ENCODE assay signal across 18 cellular contexts in the genomic region with DNA sequence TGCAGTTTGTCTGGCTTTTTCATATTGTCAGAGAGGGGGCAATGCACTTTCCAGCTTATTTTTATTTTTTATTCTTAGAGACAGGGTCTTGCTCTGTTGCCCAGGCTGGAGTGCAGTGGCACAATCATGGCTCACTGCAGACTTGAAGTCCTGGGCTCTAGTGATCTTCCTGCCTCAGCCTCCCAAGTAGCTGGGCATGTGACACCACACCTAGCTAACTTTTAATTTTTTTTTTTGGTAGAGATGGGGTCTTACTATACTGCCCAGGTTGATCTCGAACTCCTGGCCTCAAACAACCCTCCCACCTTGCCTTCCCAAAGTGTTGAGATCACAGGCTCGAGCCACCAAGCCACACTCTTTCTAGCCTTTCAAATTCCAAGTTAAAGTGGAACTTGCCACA. TPM values are rescaled to one million over a fixed set of nuclear protein-coding genes. Genes with fewer than 3 reads are reported as not detected.
DNase-seq lines count a peak whose midpoint lies in the region; ATAC-seq and TF ChIP-seq lines count a peak whose summit lies in the region.
"Had no signal": no experiment of that assay in that cellular context is flagged by ENCODE, and none has a peak within 500 bp of the region (broad histone marks: within the 10 kb centered on the region; RNA-seq: fewer than 3 reads in every experiment).

No MANE protein-coding gene starts in this region.

- H3K9me3 Mint-ChIP-seq in WTC11 (no peaks in the 10 kb centered on the region), osteocyte (ENCODE audit: unreplicated experiment) (no peaks in the 10 kb centered on the region)
- H3K9me3 Mint-ChIP-seq: CD8-positive, alpha-beta T cell; IgD-negative memory B cell had no signal

- H3K27ac ChIP-seq in esophagus squamous epithelium (peak overlapping the region in 3 of 4 donors; percentile 45 to 90 (median 88)), mammary epithelial cell (ENCODE audit: insufficient read depth, low read depth, low read length) (no peak overlapping the region)
- H3K27ac ChIP-seq: A549, KMS-11 had no signal

- H3K27ac Mint-ChIP-seq in WTC11 (peak overlapping the region; percentile 99), osteocyte (ENCODE audit: unreplicated experiment) (no peak overlapping the region)
- H3K27ac Mint-ChIP-seq: CD8-positive, alpha-beta T cell; IgD-negative memory B cell had no signal

- no peaks in the 10 kb centered on the region for H4K20me1 ChIP-seq in mammary epithelial cell (ENCODE audit: insufficient read depth, low read length)

- H3K4me1 Mint-ChIP-seq in WTC11 (peaks cover 82% of the 10 kb centered on the region), osteocyte (ENCODE audit: unreplicated experiment) (no peaks in the 10 kb centered on the region)

- H3K27me3 Mint-ChIP-seq in WTC11 (ENCODE audit: low read depth), result no peaks in the 10 kb centered on the region
- H3K27me3 Mint-ChIP-seq in osteocyte (ENCODE audit: unreplicated experiment), result peaks cover 6% of the 10 kb centered on the region

- peaks cover 10 to 80% (median 22%) of the 10 kb centered on the region in 3 donors for H3K4me1 ChIP-seq in esophagus squamous epithelium
- H3K4me1 ChIP-seq in mammary epithelial cell (ENCODE audit: insufficient read depth, low read length), result peaks cover 19% of the 10 kb centered on the region
- H3K4me1 ChIP-seq: A549, BE2C had no signal

- TF ChIP-seq POLR2A in esophagus squamous epithelium (IDR thresholded peaks at IDR 0.05), result no peak

- 80 to 86% methylated on average over 2 of the region's 2 CpGs for WGBS in esophagus squamous epithelium, 2 donors
- 81% methylated on average over 2 of the region's 2 CpGs for WGBS in mammary epithelial cell (ENCODE audit: low coverage, missing lambda C conversion rate)

- CTCF ChIA-PET in WTC11 (lab: Charles Lee), result interaction anchor here (1.2 to 4.7 kb wide), 8 partner anchors 15 to 274 kb away, joined by 4 to 27 read pairs (median 8); no protein-coding TSS in a partner anchor
- CTCF ChIA-PET in mammary epithelial cell (lab: Charles Lee; ENCODE audit: low non-redundant PET), result no interaction called here

- no peak overlapping the region for H3K4me3 Mint-ChIP-seq in WTC11
- H3K4me3 Mint-ChIP-seq in osteocyte (ENCODE audit: unreplicated experiment), result no peak overlapping the region
- H3K4me3 Mint-ChIP-seq: CD8-positive, alpha-beta T cell; IgD-negative memory B cell had no signal

- H3K36me3 Mint-ChIP-seq in WTC11, result peaks cover 13% of the 10 kb centered on the region
- H3K36me3 Mint-ChIP-seq in osteocyte (ENCODE audit: unreplicated experiment), result no peaks in the 10 kb centered on the region
- H3K36me3 Mint-ChIP-seq: CD8-positive, alpha-beta T cell; IgD-negative memory B cell had no signal

- ATAC-seq in WTC11 (no peak), HG03439 (IDR thresholded peaks at IDR 0.05; ENCODE audit: unreplicated experiment) (no peak)
- ATAC-seq: A549; CD8-positive, alpha-beta T cell had no signal

- intact Hi-C loops in esophagus squamous epithelium (cut with DNase I) (no loop called here), mammary epithelial cell (cut with micrococcal nuclease) (no loop called here)

- H3K9ac ChIP-seq in mammary epithelial cell (ENCODE audit: insufficient read depth, low read length), result no peak overlapping the region
- H3K9ac ChIP-seq: KMS-11 had no signal

- in situ Hi-C loops in mammary epithelial cell (cut with MboI; ENCODE audit: low sequenced_read_pairs in 2 of 2), result no loop called here

- H3K36me3 ChIP-seq in esophagus squamous epithelium (no peaks in the 10 kb centered on the region), mammary epithelial cell (ENCODE audit: insufficient read depth, low read length) (no peaks in the 10 kb centered on the region)
- H3K36me3 ChIP-seq: BE2C had no signal

- H3K4me3 ChIP-seq in esophagus squamous epithelium, result no peak overlapping the region
- H3K4me3 ChIP-seq in mammary epithelial cell (replicated peaks in 1 of 3; ENCODE audit: insufficient read depth in 1 of 3, low read depth in 2 of 3, low read length in 3 of 3), result no peak overlapping the region
- H3K4me3 ChIP-seq: A549 had no signal

- BruUV-seq in mammary epithelial cell (replicated peaks; lab: Mats Ljungman, UMichigan), result no TSS peak

- no peaks in the 10 kb centered on the region for H3K79me2 ChIP-seq in mammary epithelial cell (ENCODE audit: insufficient read depth, low read length)

- dilution Hi-C loops in mammary epithelial cell (cut with HindIII; ENCODE audit: low sequenced_read_pairs), result no loop called here

- POLR2A ChIA-PET in WTC11 (lab: Charles Lee), result interaction anchor here (0.6 to 1.5 kb wide), 5 partner anchors 21 to 121 kb away, joined by 3 to 8 read pairs (median 4); a partner anchor contains a TSS

- H2AFZ ChIP-seq in mammary epithelial cell (ENCODE audit: low read depth, low read length), result no peak overlapping the region

- no peaks in the 10 kb centered on the region for H3K27me3 ChIP-seq in esophagus squamous epithelium
- no peaks in the 10 kb centered on the region for H3K27me3 ChIP-seq in mammary epithelial cell (ENCODE audit: insufficient read depth, low read length)
- H3K27me3 ChIP-seq: BE2C had no signal

- H3K4me2 ChIP-seq in mammary epithelial cell (ENCODE audit: insufficient read depth, low read depth, low read length), result no peak overlapping the region
- H3K4me2 ChIP-seq: A549, KMS-11 had no signal

- no peaks in the 10 kb centered on the region for H3K9me3 ChIP-seq in esophagus squamous epithelium
- no peaks in the 10 kb centered on the region for H3K9me3 ChIP-seq in mammary epithelial cell (replicated peaks; ENCODE audit: insufficient read depth, low read length)
- H3K9me3 ChIP-seq: A549, BE2C had no signal

- no peak for DNase-seq in WTC11 (ENCODE audit: low spot score)
- DNase-seq in esophagus squamous epithelium (lab: John Stamatoyannopoulos, UW), result no peak
- DNase-seq in osteocyte (ENCODE audit: extremely low spot score, unreplicated experiment), result peak; percentile 19
- DNase-seq in NCI-H1417 (lab: John Stamatoyannopoulos, UW), result no peak
- DNase-seq in mammary epithelial cell, result no peak
- DNase-seq in GOT3 (lab: John Stamatoyannopoulos, UW), result no peak
- DNase-seq: BE2C; CD8-positive, alpha-beta T cell; COR-L47; DND-41; GDM1; H7 had no signal

- TF ChIP-seq CTCF in WTC11 (IDR thresholded peaks at IDR 0.05), result no peak
- TF ChIP-seq CTCF in esophagus squamous epithelium (IDR thresholded peaks at IDR 0.05), result no peak
- TF ChIP-seq CTCF in osteocyte (IDR thresholded peaks at IDR 0.05), result no peak
- no peak for TF ChIP-seq CTCF in mammary epithelial cell (conservative IDR thresholded peaks at IDR 0.05 in 1 of 2, IDR thresholded peaks at IDR 0.05 in 1 of 2; ENCODE audit: extremely low read depth in 1 of 2, insufficient read depth in 1 of 2, low read depth in 1 of 2, low read length in 2 of 2)

TF ChIP-seq in WTC11, 78 proteins besides CTCF, POLR2A, EP300 and RAD21 (continues in another document):
- TF ChIP-seq, protein P1, sequence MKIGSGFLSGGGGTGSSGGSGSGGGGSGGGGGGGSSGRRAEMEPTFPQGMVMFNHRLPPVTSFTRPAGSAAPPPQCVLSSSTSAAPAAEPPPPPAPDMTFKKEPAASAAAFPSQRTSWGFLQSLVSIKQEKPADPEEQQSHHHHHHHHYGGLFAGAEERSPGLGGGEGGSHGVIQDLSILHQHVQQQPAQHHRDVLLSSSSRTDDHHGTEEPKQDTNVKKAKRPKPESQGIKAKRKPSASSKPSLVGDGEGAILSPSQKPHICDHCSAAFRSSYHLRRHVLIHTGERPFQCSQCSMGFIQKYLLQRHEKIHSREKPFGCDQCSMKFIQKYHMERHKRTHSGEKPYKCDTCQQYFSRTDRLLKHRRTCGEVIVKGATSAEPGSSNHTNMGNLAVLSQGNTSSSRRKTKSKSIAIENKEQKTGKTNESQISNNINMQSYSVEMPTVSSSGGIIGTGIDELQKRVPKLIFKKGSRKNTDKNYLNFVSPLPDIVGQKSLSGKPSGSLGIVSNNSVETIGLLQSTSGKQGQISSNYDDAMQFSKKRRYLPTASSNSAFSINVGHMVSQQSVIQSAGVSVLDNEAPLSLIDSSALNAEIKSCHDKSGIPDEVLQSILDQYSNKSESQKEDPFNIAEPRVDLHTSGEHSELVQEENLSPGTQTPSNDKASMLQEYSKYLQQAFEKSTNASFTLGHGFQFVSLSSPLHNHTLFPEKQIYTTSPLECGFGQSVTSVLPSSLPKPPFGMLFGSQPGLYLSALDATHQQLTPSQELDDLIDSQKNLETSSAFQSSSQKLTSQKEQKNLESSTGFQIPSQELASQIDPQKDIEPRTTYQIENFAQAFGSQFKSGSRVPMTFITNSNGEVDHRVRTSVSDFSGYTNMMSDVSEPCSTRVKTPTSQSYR (CRISPR knock-in tag; IDR thresholded peaks at IDR 0.05), result no peak
- 0 out of 2 replicates have a peak, but pooled peaks have one; percentile 40 for TF ChIP-seq PRRX2 (CRISPR knock-in tag; IDR thresholded peaks at IDR 0.05)
- TF ChIP-seq, protein P2, sequence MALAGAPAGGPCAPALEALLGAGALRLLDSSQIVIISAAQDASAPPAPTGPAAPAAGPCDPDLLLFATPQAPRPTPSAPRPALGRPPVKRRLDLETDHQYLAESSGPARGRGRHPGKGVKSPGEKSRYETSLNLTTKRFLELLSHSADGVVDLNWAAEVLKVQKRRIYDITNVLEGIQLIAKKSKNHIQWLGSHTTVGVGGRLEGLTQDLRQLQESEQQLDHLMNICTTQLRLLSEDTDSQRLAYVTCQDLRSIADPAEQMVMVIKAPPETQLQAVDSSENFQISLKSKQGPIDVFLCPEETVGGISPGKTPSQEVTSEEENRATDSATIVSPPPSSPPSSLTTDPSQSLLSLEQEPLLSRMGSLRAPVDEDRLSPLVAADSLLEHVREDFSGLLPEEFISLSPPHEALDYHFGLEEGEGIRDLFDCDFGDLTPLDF (CRISPR knock-in tag; IDR thresholded peaks at IDR 0.05), result no peak

RNA-seq across cellular contexts. Expression of a gene that starts 3.9 kb away (rescaled TPM):
- 9.1 to 11.5 TPM (median 10.5 TPM) in 3 replicates for total RNA-seq in WTC11 (2021)
- total RNA-seq in esophagus squamous epithelium, result 1,000 to 10,000 TPM in 1 of 4 donors, 100 to 1,000 TPM in 3; 419 to 1,497 (median 509) TPM
- not detected in 2 replicates for total RNA-seq in osteocyte
- total RNA-seq in mammary epithelial cell, result 10 to 100 TPM in 1 of 2 donors, 1 to 10 TPM in 1; 5.3 to 17.0 TPM
- 18.8 TPM for polyA plus RNA-seq in mammary epithelial cell
- 40.4 TPM for polyA minus RNA-seq in mammary epithelial cell
- total RNA-seq: CD8-positive, alpha-beta T cell; HT-29 had no signal
- polyA plus RNA-seq: A549, AG04450, IgD-negative memory B cell had no signal

Comparison
In these comparisons a context has a peak if more than half of its experiments do, and no peak if none do; other contexts are left out.
1. RNA of a gene that starts 3.9 kb away (total RNA-seq): 419 to 1,497 TPM in esophagus squamous epithelium; 5.3 to 17.0 TPM in mammary epithelial cell, 9.1 to 11.5 TPM in WTC11 and not detected in osteocyte; every median in the first group is over 10 times any median in the second.